7 cellular contexts compared by ENCODE assay signal in genomic region chr9:68800836-68801235, GRCh38.
"Had no signal": no experiment of that assay in that cellular context is flagged by ENCODE, and none has a peak within 500 bp of the region (broad histone marks: within the 10 kb centered on the region; RNA-seq: fewer than 3 reads in every experiment).

No MANE protein-coding gene starts in this region.

- H3K9ac ChIP-seq: GM23248 had no signal

- H3K27ac ChIP-seq: GM23248 had no signal

- FAIRE-seq: H54 had no signal

- DNase-seq: GM23248, GOT3, H9, HCEC 1CT, IMR-90, KBM-7 had no signal

- H3K4me3 Mint-ChIP-seq: H9 had no signal

- H3K9me3 Mint-ChIP-seq: H9 had no signal

- H3K4me3 ChIP-seq: GM23248 had no signal

- H3K27ac Mint-ChIP-seq: H9 had no signal

- H2AFZ ChIP-seq: GM23248 had no signal
